Comparison of ENCODE assay signal across 10 cellular contexts in genomic region chr4:10109995-10110670, GRCh38. TPM values are rescaled to one million over a fixed set of nuclear protein-coding genes. Genes with fewer than 3 reads are reported as not detected.
DNase-seq lines count a peak whose midpoint lies in the region; ATAC-seq, FAIRE-seq and TF ChIP-seq lines count a peak whose summit lies in the region.
"Had no signal": no experiment of that assay in that cellular context is flagged by ENCODE, and none has a peak within 500 bp of the region (broad histone marks: within the 10 kb centered on the region; RNA-seq: fewer than 3 reads in every experiment).

No MANE protein-coding gene starts in this region.

- H3K36me3 Mint-ChIP-seq in CD14-positive monocyte (peaks cover 86 to 93% of the 10 kb centered on the region in 2 donors), neural crest cell (ENCODE audit: low read depth) (peaks cover 6% of the 10 kb centered on the region)

- H3K9me3 Mint-ChIP-seq in CD14-positive monocyte (no peaks in the 10 kb centered on the region), neural crest cell (no peaks in the 10 kb centered on the region)

- no peaks in the 10 kb centered on the region for H3K27me3 ChIP-seq in H7 (ENCODE audit: control insufficient read depth, insufficient read depth, low read length)
- H3K27me3 ChIP-seq in bronchial epithelial cell (ENCODE audit: control insufficient read depth, insufficient read depth, low read length) = no peaks in the 10 kb centered on the region

- H3K4me3 Mint-ChIP-seq in CD14-positive monocyte (no peak overlapping the region), neural crest cell (peak overlapping the region; percentile 54)

- H3K36me3 ChIP-seq in H7 (replicated peaks; ENCODE audit: control insufficient read depth, insufficient read depth, low read length) = peaks cover 33% of the 10 kb centered on the region
- H3K36me3 ChIP-seq in bronchial epithelial cell (ENCODE audit: control insufficient read depth, insufficient read depth, low read length) = peaks cover 39% of the 10 kb centered on the region

- H3K4me1 Mint-ChIP-seq in CD14-positive monocyte (peaks cover 83% of the 10 kb centered on the region), neural crest cell (peaks cover 43% of the 10 kb centered on the region)

- no peak for DNase-seq in CD14-positive monocyte (ENCODE audit: low spot score)
- peak; percentile 33 for DNase-seq in H7
- no peak for DNase-seq in bronchial epithelial cell (ENCODE audit: low read depth)
- no peak for DNase-seq in neural crest cell (ENCODE audit: low read depth, low spot score)
- no peak for DNase-seq in epidermal melanocyte (ENCODE audit: insufficient read length, low spot score)
- DNase-seq in NCI-H128 (lab: John Stamatoyannopoulos, UW; ENCODE audit: unreplicated experiment) = no peak
- DNase-seq in activated CD4-positive, CD25-positive, alpha-beta regulatory T cell (lab: John Stamatoyannopoulos, UW) = no peak
- DNase-seq: DMS 273 treated with DMSO at 0.1 percent for 48 hours, NCI-H1436 treated with DMSO at 0.1 percent for 48 hours had no signal

- ATAC-seq in HG02852 (IDR thresholded peaks at IDR 0.05; ENCODE audit: unreplicated experiment) = no peak

- H3K4me3 ChIP-seq in H7 (ENCODE audit: insufficient read depth, low read depth, low read length) = no peak overlapping the region
- H3K4me3 ChIP-seq in bronchial epithelial cell (ENCODE audit: low read depth, low read length) = no peak overlapping the region

- FAIRE-seq in bronchial epithelial cell (lab: Jason Lieb, UNC) = peak; percentile 36

- intact Hi-C loops in CD14-positive monocyte (cut with micrococcal nuclease) = no loop called here

- peaks cover 0 to 4% (median 0%) of the 10 kb centered on the region in 3 donors for H3K27me3 Mint-ChIP-seq in CD14-positive monocyte (ENCODE audit: low read depth in 3 of 3)
- H3K27me3 Mint-ChIP-seq in neural crest cell (ENCODE audit: low read depth) = no peaks in the 10 kb centered on the region

- no peak for TF ChIP-seq CTCF in CD14-positive monocyte (IDR thresholded peaks at IDR 0.05)
- no peak for TF ChIP-seq CTCF in bronchial epithelial cell (IDR thresholded peaks at IDR 0.05; ENCODE audit: insufficient read depth, low read length, severe bottlenecking)
- no peak for TF ChIP-seq CTCF in neural crest cell (conservative IDR thresholded peaks at IDR 0.05)

- H3K27ac Mint-ChIP-seq in CD14-positive monocyte (peak overlapping the region in 4 of 7 donors; percentile 71 to 88 (median 80)), neural crest cell (ENCODE audit: unreplicated experiment) (peak overlapping the region; percentile 78)

RNA-seq across cellular contexts. Expression of gene WDR1, which starts 6.5 kb away (rescaled TPM):
- polyA plus RNA-seq in CD14-positive monocyte = 100 to 1,000 TPM; 243 to 251 TPM
- 219 and 254 TPM in 2 replicates for total RNA-seq in H7 (2014; rRNA removed; shearing (Covaris generic))
- total RNA-seq in bronchial epithelial cell (290 and 315 TPM in 2 replicates), neural crest cell (154 and 155 TPM in 2 replicates)
